Comparison of ENCODE assay signal across 8 cellular contexts in genomic region chr9:19379283-19379682, GRCh38. TPM values are rescaled to one million over a fixed set of nuclear protein-coding genes. Genes with fewer than 3 reads are reported as not detected.
DNase-seq lines count a peak whose midpoint lies in the region; ATAC-seq and TF ChIP-seq lines count a peak whose summit lies in the region.

No MANE protein-coding gene starts in this region.

- TF ChIP-seq CTCF in DND-41 (IDR thresholded peaks at IDR 0.05; ENCODE audit: borderline replicate concordance, extremely low read depth, low read length, poor library complexity, severe bottlenecking) (no peak), endothelial cell (IDR thresholded peaks at IDR 0.05; ENCODE audit: unreplicated experiment) (no peak), neutrophil (IDR thresholded peaks at IDR 0.05) (no peak)

- peaks cover 27% of the 10 kb centered on the region; the same call in 1 of the 2 replicates for H4K20me1 ChIP-seq in DND-41 (ENCODE audit: insufficient read depth, low read length)

- peaks cover 31% of the 10 kb centered on the region for H3K4me1 Mint-ChIP-seq in endothelial cell (ENCODE audit: unreplicated experiment)

- peak overlapping the region; percentile 68 to 82 for H3K4me3 ChIP-seq in DND-41 (ENCODE audit: low read depth in 1 of 2, low read length in 2 of 2)
- H3K4me3 ChIP-seq in neutrophil (ENCODE audit: low read depth in 1 of 2, low read length in 1 of 2): peak overlapping the region; percentile 93 to 94

- ATAC-seq in DND-41 (ENCODE audit: insufficient read depth, low read depth) (no peak), HG03280 (IDR thresholded peaks at IDR 0.05; ENCODE audit: unreplicated experiment) (no peak)

- DNase-seq in DND-41: no peak
- DNase-seq in endothelial cell (ENCODE audit: low spot score): no peak
- DNase-seq in DMS53 (lab: John Stamatoyannopoulos, UW): no peak
- no peak for DNase-seq in stimulated activated CD4-positive, alpha-beta T cell treated with anti-CD3 and anti-CD28 coated beads, Interleukin-4, amount 100 ng/mL, for 1 hour
- DNase-seq in NCI-H1694 (lab: John Stamatoyannopoulos, UW): no peak

- no peaks in the 10 kb centered on the region for H3K9me3 Mint-ChIP-seq in endothelial cell (ENCODE audit: unreplicated experiment)

- H3K36me3 ChIP-seq in DND-41 (ENCODE audit: insufficient read depth, low read length) (peaks cover 54% of the 10 kb centered on the region), neutrophil (peaks cover 44% of the 10 kb centered on the region)

- H3K4me1 ChIP-seq in DND-41 (ENCODE audit: insufficient read depth, low read length) (peaks cover 39% of the 10 kb centered on the region), neutrophil (ENCODE audit: control insufficient read depth in 1 of 2, insufficient read depth in 1 of 2, low read depth in 1 of 2, low read length in 1 of 2) (peaks cover 19 to 22% of the 10 kb centered on the region in 2 experiments)

- H3K36me3 Mint-ChIP-seq in endothelial cell (ENCODE audit: low read depth, unreplicated experiment): peaks cover 42% of the 10 kb centered on the region

- H3K9ac ChIP-seq in DND-41 (ENCODE audit: low read depth, low read length): peak overlapping the region; percentile 81

- H3K27ac ChIP-seq in DND-41 (ENCODE audit: low read length) (peak overlapping the region; percentile 90), neutrophil (peak overlapping the region; percentile 86)

- H3K9me3 ChIP-seq in DND-41 (ENCODE audit: insufficient read depth, low read length, severe bottlenecking) (no peaks in the 10 kb centered on the region), neutrophil (no peaks in the 10 kb centered on the region)

- H3K79me2 ChIP-seq in DND-41 (ENCODE audit: insufficient read depth, low read length): peaks cover 42% of the 10 kb centered on the region

- H3K27me3 ChIP-seq in DND-41 (ENCODE audit: insufficient read depth, low read length, poor library complexity) (no peaks in the 10 kb centered on the region), neutrophil (no peaks in the 10 kb centered on the region)

- H3K27me3 Mint-ChIP-seq in endothelial cell (ENCODE audit: unreplicated experiment): peaks cover 12% of the 10 kb centered on the region

- peak overlapping the region; percentile 99 for H3K4me3 Mint-ChIP-seq in endothelial cell (ENCODE audit: unreplicated experiment)

- H2AFZ ChIP-seq in DND-41 (ENCODE audit: low read depth, low read length): peak overlapping the region; percentile 74

- H3K4me2 ChIP-seq in DND-41 (ENCODE audit: insufficient read depth, low read length): peak overlapping the region; percentile 81

- H3K27ac Mint-ChIP-seq in endothelial cell (ENCODE audit: unreplicated experiment): peak overlapping the region; percentile 97

TF ChIP-seq in PFSK-1, 5 proteins besides CTCF, POLR2A, EP300 and RAD21:
- TF ChIP-seq SIN3A (IDR thresholded peaks at IDR 0.05; ENCODE audit: borderline replicate concordance, insufficient read depth, low read length) (0 out of 2 replicates have a peak, but pooled peaks have one; percentile 11), POLR2AphosphoS5 (IDR thresholded peaks at IDR 0.05; ENCODE audit: low read depth, low read length) (no peak; the same call in 1 of the 2 replicates), FOXP2 (optimal IDR thresholded peaks at IDR 0.05; ENCODE audit: borderline replicate concordance, extremely low read depth, extremely low read length, insufficient read depth) (no peak), REST (IDR thresholded peaks at IDR 0.05; ENCODE audit: insufficient read depth in 1 of 2, low read depth in 2 of 2, low read length in 2 of 2) (no peak), TAF1 (IDR thresholded peaks at IDR 0.05; ENCODE audit: borderline replicate concordance, insufficient read depth, low read length) (peak; percentile 50; the same call in 1 of the 2 replicates)

RNA-seq across cellular contexts. Expression of gene RPS6, which starts 0.8 kb away (rescaled TPM):
- 3,663 TPM for polyA plus RNA-seq in PFSK-1 (2012; ENCODE audit: insufficient read length, low read depth)
- 2,020 TPM for total RNA-seq in endothelial cell (ENCODE audit: unreplicated experiment)

RNA-seq across cellular contexts. Expression of gene ACER2, which starts 29.5 kb away (rescaled TPM):
- polyA plus RNA-seq in PFSK-1 (2012; ENCODE audit: insufficient read length, low read depth): 1.1 TPM
- total RNA-seq in endothelial cell (ENCODE audit: unreplicated experiment): 9.6 TPM
